In the genomic region with DNA sequence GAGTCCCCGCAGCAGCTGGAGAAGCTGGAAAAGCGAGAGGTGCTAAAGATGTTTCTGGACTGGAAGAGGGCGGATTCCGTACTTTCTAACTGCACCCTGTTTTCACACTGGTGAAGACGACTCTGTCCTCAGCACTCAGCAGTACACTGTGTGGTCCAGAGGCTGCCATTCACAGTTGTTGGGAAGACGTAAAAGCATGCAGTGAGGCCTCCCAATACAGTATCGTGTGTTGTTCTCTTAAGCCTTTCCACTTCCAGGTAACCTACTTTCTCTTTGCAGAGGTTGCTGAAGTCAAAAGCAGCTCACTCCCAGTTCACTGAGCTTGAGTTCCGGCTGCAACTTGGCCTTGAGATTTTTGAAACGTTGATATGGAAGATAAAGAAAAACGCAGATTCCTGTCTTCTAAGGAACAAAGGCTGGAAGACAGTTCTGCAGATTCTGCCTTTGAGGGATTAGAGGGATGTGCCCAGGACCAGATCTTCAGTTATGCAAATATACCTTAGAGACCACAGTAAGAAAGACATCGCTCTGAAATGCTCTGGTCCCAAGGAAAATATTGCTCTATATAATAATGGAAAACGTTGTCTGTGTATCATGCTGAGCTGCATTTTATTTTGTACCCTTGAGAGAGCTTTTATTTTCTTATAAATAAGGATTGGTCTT, we compare ENCODE assay signal across 19 cellular contexts.
DNase-seq lines count a peak whose midpoint lies in the region; ATAC-seq and TF ChIP-seq lines count a peak whose summit lies in the region.
"Had no signal": no experiment of that assay in that cellular context is flagged by ENCODE, and none has a peak within 500 bp of the region (broad histone marks: within the 10 kb centered on the region; RNA-seq: fewer than 3 reads in every experiment).

No MANE protein-coding gene starts in this region.

- H3K36me3 Mint-ChIP-seq in WTC11 = 0 out of 2 replicates have a peak, but pooled peaks cover 3% of the 10 kb centered on the region
- no peaks in the 10 kb centered on the region for H3K36me3 Mint-ChIP-seq in activated naive CD4-positive, alpha-beta T cell treated with anti-CD3 and anti-CD28 coated beads, Interleukin-2, amount 10 ng/mL, durations not matched to agents 7 days and 5 days
- H3K36me3 Mint-ChIP-seq: CD14-positive monocyte had no signal

- no peaks in the 10 kb centered on the region for H3K27me3 Mint-ChIP-seq in WTC11 (ENCODE audit: low read depth)
- H3K27me3 Mint-ChIP-seq in activated naive CD4-positive, alpha-beta T cell treated with anti-CD3 and anti-CD28 coated beads, Interleukin-2, amount 10 ng/mL, durations not matched to agents 7 days and 5 days = no peaks in the 10 kb centered on the region
- H3K27me3 Mint-ChIP-seq: B cell had no signal

- no peak overlapping the region for H3K9ac ChIP-seq in neuronal stem cell (ENCODE audit: low read depth, low read length, poor library complexity)

- POLR2A ChIA-PET in AG04450 (lab: Yijun Ruan, JAX) (no interaction called here), WTC11 (lab: Charles Lee) (no interaction called here)

- no CpG with 5 or more reads among the region's 12 CpGs for WGBS in neuronal stem cell (ENCODE audit: extremely low coverage in 2 of 2, insufficient read length in 2 of 2, insufficient replicate concordance in 1 of 2), 2 donors

- DNase-seq in AG04450 (ENCODE audit: low read depth, low spot score) (no peak), HAP-1 (ENCODE audit: low spot score in 2 of 2) (peak; percentile 12 to 26), WTC11 (ENCODE audit: low spot score) (no peak), neuronal stem cell (ENCODE audit: low spot score) (no peak), DMS79 treated with DMSO at 0.1 percent for 48 hours (lab: John Stamatoyannopoulos, UW) (no peak), DMS153 treated with DMSO at 0.1 percent for 48 hours (lab: John Stamatoyannopoulos, UW; ENCODE audit: unreplicated experiment) (no peak)
- no peak for DNase-seq in activated naive CD4-positive, alpha-beta T cell treated with anti-CD3 and anti-CD28 coated beads, Interleukin-2, amount 10 ng/mL, durations not matched to agents 7 days and 5 days
- DNase-seq: DMS79, Kasumi-1, NCI-H1417, NCI-H1694 treated with DMSO at 0.1 percent for 48 hours, NCI-H2081 treated with DMSO at 0.1 percent for 48 hours, NCI-H446, NCI-H526, OCI-M1, RPMI8226, SHP77 had no signal

- H2BK15ac ChIP-seq in neuronal stem cell (ENCODE audit: low read length) = no peak overlapping the region

- H3K14ac ChIP-seq in neuronal stem cell (ENCODE audit: low read length) = no peak overlapping the region

- no peak overlapping the region for H3K4me3 Mint-ChIP-seq in WTC11
- no peak overlapping the region for H3K4me3 Mint-ChIP-seq in activated naive CD4-positive, alpha-beta T cell treated with anti-CD3 and anti-CD28 coated beads, Interleukin-2, amount 10 ng/mL, durations not matched to agents 7 days and 5 days
- H3K4me3 Mint-ChIP-seq: B cell, CD14-positive monocyte had no signal

- no peak overlapping the region for H3K27ac Mint-ChIP-seq in WTC11
- no peak overlapping the region for H3K27ac Mint-ChIP-seq in activated naive CD4-positive, alpha-beta T cell treated with anti-CD3 and anti-CD28 coated beads, Interleukin-2, amount 10 ng/mL, durations not matched to agents 7 days and 5 days
- H3K27ac Mint-ChIP-seq: B cell, CD14-positive monocyte had no signal

- H3K23ac ChIP-seq in neuronal stem cell (ENCODE audit: low read depth, low read length, poor library complexity) = no peak overlapping the region

- H2BK120ac ChIP-seq in neuronal stem cell (ENCODE audit: low read depth, low read length) = no peak overlapping the region

- H4K8ac ChIP-seq in neuronal stem cell (ENCODE audit: low read depth, low read length) = no peak overlapping the region

- H3K18ac ChIP-seq in neuronal stem cell (ENCODE audit: low read length) = no peak overlapping the region

- in situ Hi-C loops in HAP-1 (cut with MboI; ENCODE audit: low sequenced_read_pairs) = no loop called here

- H3K4me1 ChIP-seq in HAP-1 (peaks cover 6% of the 10 kb centered on the region), neuronal stem cell (ENCODE audit: control insufficient read depth in 2 of 2, insufficient read depth in 1 of 2, low read depth in 1 of 2, low read length in 2 of 2) (peaks cover 0 to 2% of the 10 kb centered on the region in 2 donors)

- H3K9me3 ChIP-seq in AG04450 (ENCODE audit: control insufficient read depth, insufficient read depth, low read length) (peaks cover 5% of the 10 kb centered on the region; the same call in 1 of the 2 replicates), HAP-1 (no peaks in the 10 kb centered on the region), neuronal stem cell (replicated peaks in 1 of 2; ENCODE audit: control insufficient read depth in 2 of 2, insufficient read depth in 1 of 2, low read depth in 1 of 2, low read length in 2 of 2) (no peaks in the 10 kb centered on the region)

- peak; percentile 62 for ATAC-seq in WTC11

- no peak overlapping the region for H3K4ac ChIP-seq in neuronal stem cell (ENCODE audit: low read length)

- peaks cover 25% of the 10 kb centered on the region for H3K9me3 Mint-ChIP-seq in WTC11
- H3K9me3 Mint-ChIP-seq in activated naive CD4-positive, alpha-beta T cell treated with anti-CD3 and anti-CD28 coated beads, Interleukin-2, amount 10 ng/mL, durations not matched to agents 7 days and 5 days = peaks cover 19% of the 10 kb centered on the region

- H2AK5ac ChIP-seq in neuronal stem cell (ENCODE audit: low read depth, low read length) = no peak overlapping the region

- H3K4me3 ChIP-seq in AG04450 (ENCODE audit: low read depth, low read length) (no peak overlapping the region), HAP-1 (no peak overlapping the region), neuronal stem cell (ENCODE audit: low read length in 2 of 2) (no peak overlapping the region)

- H3K27ac ChIP-seq in AG04450 (ENCODE audit: low read depth, low read length) = peak overlapping the region; percentile 11
- H3K27ac ChIP-seq in neuronal stem cell (replicated peaks; ENCODE audit: low read length) = no peak overlapping the region

- H2AFZ ChIP-seq in neuronal stem cell (ENCODE audit: low read length) = peak overlapping the region; percentile 54

- H3K36me3 ChIP-seq in HAP-1 (replicated peaks) = no peaks in the 10 kb centered on the region
- no peaks in the 10 kb centered on the region for H3K36me3 ChIP-seq in neuronal stem cell (replicated peaks in 1 of 2; ENCODE audit: control insufficient read depth in 2 of 2, insufficient read depth in 2 of 2, low read length in 2 of 2)

- no peak overlapping the region for H3K4me2 ChIP-seq in neuronal stem cell (ENCODE audit: insufficient read depth, low read length, poor library complexity, severe bottlenecking)

- H3K79me1 ChIP-seq in neuronal stem cell (ENCODE audit: low read depth, low read length) = no peaks in the 10 kb centered on the region

- H3K4me1 Mint-ChIP-seq in WTC11 = peaks cover 11% of the 10 kb centered on the region
- no peaks in the 10 kb centered on the region for H3K4me1 Mint-ChIP-seq in activated naive CD4-positive, alpha-beta T cell treated with anti-CD3 and anti-CD28 coated beads, Interleukin-2, amount 10 ng/mL, durations not matched to agents 7 days and 5 days
- H3K4me1 Mint-ChIP-seq: B cell, CD14-positive monocyte had no signal

- H2BK12ac ChIP-seq in neuronal stem cell (ENCODE audit: low read length) = no peak overlapping the region

- CTCF ChIA-PET in AG04450 (lab: Charles Lee) (interaction anchor here (0.6 kb wide), 1 partner anchor 15 kb away, joined by 3 read pairs; no protein-coding TSS in a partner anchor), WTC11 (lab: Charles Lee) (no interaction called here)
- CTCF ChIA-PET in activated naive CD4-positive, alpha-beta T cell treated with anti-CD3 and anti-CD28 coated beads, Interleukin-2, amount 10 ng/mL, durations not matched to agents 7 days and 5 days (lab: Charles Lee) = no interaction called here

- no peak overlapping the region for H4K91ac ChIP-seq in neuronal stem cell (ENCODE audit: low read depth, low read length, poor library complexity)

- no peak overlapping the region for H2BK5ac ChIP-seq in neuronal stem cell (ENCODE audit: low read length)

- TF ChIP-seq CTCF in AG04450 (IDR thresholded peaks at IDR 0.05; ENCODE audit: low read depth, low read length) = no peak
- TF ChIP-seq CTCF in WTC11 (IDR thresholded peaks at IDR 0.05) = no peak

- no peaks in the 10 kb centered on the region for H3K27me3 ChIP-seq in AG04450 (ENCODE audit: control insufficient read depth, insufficient read depth, low read length)
- H3K27me3 ChIP-seq in HAP-1 (ENCODE audit: low read depth) = no peaks in the 10 kb centered on the region
- no peaks in the 10 kb centered on the region for H3K27me3 ChIP-seq in neuronal stem cell (ENCODE audit: control insufficient read depth in 3 of 3, insufficient read depth in 3 of 3, low read depth in 1 of 3, low read length in 3 of 3)

TF ChIP-seq in WTC11, 78 proteins besides CTCF, POLR2A, EP300 and RAD21 (continues in another document):
- TF ChIP-seq, protein P1, sequence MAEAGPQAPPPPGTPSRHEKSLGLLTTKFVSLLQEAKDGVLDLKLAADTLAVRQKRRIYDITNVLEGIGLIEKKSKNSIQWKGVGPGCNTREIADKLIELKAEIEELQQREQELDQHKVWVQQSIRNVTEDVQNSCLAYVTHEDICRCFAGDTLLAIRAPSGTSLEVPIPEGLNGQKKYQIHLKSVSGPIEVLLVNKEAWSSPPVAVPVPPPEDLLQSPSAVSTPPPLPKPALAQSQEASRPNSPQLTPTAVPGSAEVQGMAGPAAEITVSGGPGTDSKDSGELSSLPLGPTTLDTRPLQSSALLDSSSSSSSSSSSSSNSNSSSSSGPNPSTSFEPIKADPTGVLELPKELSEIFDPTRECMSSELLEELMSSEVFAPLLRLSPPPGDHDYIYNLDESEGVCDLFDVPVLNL (CRISPR knock-in tag; IDR thresholded peaks at IDR 0.05; ENCODE audit: borderline replicate concordance, low read depth) = no peak
- TF ChIP-seq IRF2 (CRISPR knock-in tag; IDR thresholded peaks at IDR 0.05; ENCODE audit: borderline replicate concordance, low read depth) (no peak), RORB (CRISPR knock-in tag; IDR thresholded peaks at IDR 0.05) (no peak), SP1 (CRISPR knock-in tag; conservative IDR thresholded peaks at IDR 0.05) (no peak), ZBTB21 (CRISPR knock-in tag; IDR thresholded peaks at IDR 0.05; ENCODE audit: borderline replicate concordance) (no peak), NR1H2 (CRISPR knock-in tag; IDR thresholded peaks at IDR 0.05) (no peak), SOX15 (CRISPR knock-in tag; IDR thresholded peaks at IDR 0.05) (no peak), ESRRA (CRISPR knock-in tag; IDR thresholded peaks at IDR 0.05; ENCODE audit: borderline replicate concordance) (no peak), GABPB1 (CRISPR knock-in tag; IDR thresholded peaks at IDR 0.05) (no peak), ELF4 (CRISPR knock-in tag; IDR thresholded peaks at IDR 0.05; ENCODE audit: low read depth) (no peak)
- TF ChIP-seq, protein P2, sequence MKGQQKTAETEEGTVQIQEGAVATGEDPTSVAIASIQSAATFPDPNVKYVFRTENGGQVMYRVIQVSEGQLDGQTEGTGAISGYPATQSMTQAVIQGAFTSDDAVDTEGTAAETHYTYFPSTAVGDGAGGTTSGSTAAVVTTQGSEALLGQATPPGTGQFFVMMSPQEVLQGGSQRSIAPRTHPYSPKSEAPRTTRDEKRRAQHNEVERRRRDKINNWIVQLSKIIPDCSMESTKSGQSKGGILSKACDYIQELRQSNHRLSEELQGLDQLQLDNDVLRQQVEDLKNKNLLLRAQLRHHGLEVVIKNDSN (CRISPR knock-in tag; IDR thresholded peaks at IDR 0.05) = no peak

Comparison
In these comparisons a context has a peak if more than half of its experiments do, and no peak if none do; other contexts are left out.
1. DNase-seq: peak in HAP-1 (2 of 2); none in AG04450 (single experiment), WTC11 (single experiment), neuronal stem cell (single experiment), DMS79 treated with DMSO at 0.1 percent for 48 hours (single experiment), activated naive CD4-positive, alpha-beta T cell treated with anti-CD3 and anti-CD28 coated beads, Interleukin-2, amount 10 ng/mL, durations not matched to agents 7 days and 5 days (single experiment) and DMS153 treated with DMSO at 0.1 percent for 48 hours (single experiment).